ENCODE assay signal across 1 cellular context in genomic region chr16:11319529-11320146, GRCh38.
TF ChIP-seq lines count a peak whose summit lies in the region.

No MANE protein-coding gene starts in this region.

TF ChIP-seq in HCT116, 20 proteins besides CTCF, POLR2A, EP300 and RAD21 (continued from another document):
- TF ChIP-seq YY1 (IDR thresholded peaks at IDR 0.05; ENCODE audit: extremely low read depth, insufficient replicate concordance, low read depth, low read length): no peak
- TF ChIP-seq ZFX (IDR thresholded peaks at IDR 0.05): no peak
- TF ChIP-seq SRF (IDR thresholded peaks at IDR 0.05; ENCODE audit: low read depth): no peak
- TF ChIP-seq ZBTB33 (IDR thresholded peaks at IDR 0.05; ENCODE audit: extremely low read depth, insufficient replicate concordance, low read length): no peak
TF ChIP-seq in HCT116: peak in this region for 0.
